9 cellular contexts compared by ENCODE assay signal in genomic region chr13:69565334-69565733, GRCh38.
DNase-seq lines count a peak whose midpoint lies in the region; ATAC-seq, FAIRE-seq and TF ChIP-seq lines count a peak whose summit lies in the region.
"Had no signal": no experiment of that assay in that cellular context is flagged by ENCODE, and none has a peak within 500 bp of the region (broad histone marks: within the 10 kb centered on the region; RNA-seq: fewer than 3 reads in every experiment).

No MANE protein-coding gene starts in this region.

- H3K79me2 ChIP-seq in HepG2 (ENCODE audit: insufficient read depth, low read length) = no peaks in the 10 kb centered on the region

- peak; percentile 58 for TF ChIP-seq CTCF in HepG2 (CRISPR knock-in tag; IDR thresholded peaks at IDR 0.05)

- CTCF ChIA-PET in HepG2 (lab: Yijun Ruan, JAX; ENCODE audit: low intra/inter-chr PET ratio, low total read pairs) = interaction anchor here (0.6 kb wide), 1 partner anchor 292 kb away, joined by 3 read pairs; no protein-coding TSS in a partner anchor

- FAIRE-seq in HepG2 (lab: Jason Lieb, UNC) = peak; percentile 57

- TF ChIP-seq EP300 in HepG2 (IDR thresholded peaks at IDR 0.05; ENCODE audit: low read depth in 2 of 2, low read length in 2 of 2) = no peak
- no peak for TF ChIP-seq EP300 in HepG2 (CRISPR knock-in tag; IDR thresholded peaks at IDR 0.05; ENCODE audit: borderline replicate concordance)

- no TSS peak for BruUV-seq in HepG2 (replicated peaks; lab: Mats Ljungman, UMichigan)

- no peaks in the 10 kb centered on the region for H3K9me3 ChIP-seq in HepG2 (ENCODE audit: low read length)

- H3K4me2 ChIP-seq in HepG2 (ENCODE audit: low read depth, low read length) = no peak overlapping the region

- no peak overlapping the region for H2AFZ ChIP-seq in HepG2 (ENCODE audit: low read length)

- WGBS in HepG2 (ENCODE audit: low lambda C conversion rate) = 0% methylated on average over 4 of the region's 4 CpGs

- no peak for TF ChIP-seq POLR2A in HepG2 (IDR thresholded peaks at IDR 0.05; ENCODE audit: insufficient read depth in 1 of 2, low read depth in 2 of 2, low read length in 2 of 2)

- H3K27ac ChIP-seq in HepG2 (ENCODE audit: extremely low read length, insufficient read depth, low read length) = no peak overlapping the region
- H3K27ac ChIP-seq in substantia nigra (ENCODE audit: low read depth, low read length, poor library complexity, severe bottlenecking) = no peak overlapping the region

- no peak for TF ChIP-seq RAD21 in HepG2 (CRISPR knock-in tag; IDR thresholded peaks at IDR 0.05)

- no peaks in the 10 kb centered on the region for H3K27me3 ChIP-seq in HepG2 (ENCODE audit: control insufficient read depth in 1 of 2, insufficient read depth in 2 of 2, low read length in 2 of 2)

- H3K36me3 ChIP-seq in HepG2 (replicated peaks in 1 of 2; ENCODE audit: control insufficient read depth in 1 of 2, insufficient read depth in 2 of 2, low read length in 2 of 2) = no peaks in the 10 kb centered on the region

- DNase-seq in NCI-H1417 (lab: John Stamatoyannopoulos, UW) (peak in 2 of 3 experiments; percentile 32 to 40), NCI-H1417 treated with DMSO at 0.1 percent for 48 hours (lab: John Stamatoyannopoulos, UW) (no peak), RPMI7951 (ENCODE audit: low read depth) (peak; percentile 2), HepG2 (ENCODE audit: low spot score) (peak; percentile 52), GOT3 (lab: John Stamatoyannopoulos, UW) (no peak), substantia nigra (lab: John Stamatoyannopoulos, UW) (no peak)
- DNase-seq in effector CD8-positive, alpha-beta T cell (lab: John Stamatoyannopoulos, UW) = no peak
- DNase-seq: naive B cell had no signal

- intact Hi-C loops in HepG2 (cut with micrococcal nuclease; ENCODE audit: unreplicated experiment) = loop anchor here (1.0 kb wide), 1 partner anchor 292 kb away; no protein-coding TSS in a partner anchor

- no peak overlapping the region for H3K9ac ChIP-seq in HepG2 (ENCODE audit: insufficient read depth, low read depth, low read length)

- POLR2A ChIA-PET in HepG2 (lab: Yijun Ruan, JAX) = no interaction called here

- in situ Hi-C loops in HepG2 (cut with HindIII; ENCODE audit: extremely low pct_ligation_motif_present, low pct_unique_long_range_greater_than_20kb) = no loop called here

- ATAC-seq in HG03039 (IDR thresholded peaks at IDR 0.05; ENCODE audit: unreplicated experiment) (peak; percentile 81), HepG2 (peak; percentile 97)

- H3K4me3 ChIP-seq in HepG2 (replicated peaks in 1 of 3; ENCODE audit: insufficient read depth in 1 of 3, low read depth in 2 of 3, low read length in 3 of 3) = no peak overlapping the region

- H3K4me1 ChIP-seq in HepG2 (ENCODE audit: insufficient read depth, low read length) = no peaks in the 10 kb centered on the region

- H4K20me1 ChIP-seq in HepG2 (ENCODE audit: insufficient read depth, low read length) = no peaks in the 10 kb centered on the region

TF ChIP-seq in HepG2, 621 proteins besides CTCF, POLR2A, EP300 and RAD21 (continues in another document):
- 0 out of 2 replicates have a peak, but pooled peaks have one; percentile 26 for TF ChIP-seq STAG1 (CRISPR knock-in tag; IDR thresholded peaks at IDR 0.05)
- no peak for TF ChIP-seq ZNF788 (CRISPR knock-in tag; IDR thresholded peaks at IDR 0.05; ENCODE audit: borderline replicate concordance)
- TF ChIP-seq PTBP1 (IDR thresholded peaks at IDR 0.05; ENCODE audit: low read depth, low read length, poor library complexity, severe bottlenecking) = no peak
- TF ChIP-seq JUND (CRISPR knock-in tag; IDR thresholded peaks at IDR 0.05) = no peak
- TF ChIP-seq ZNF503 (CRISPR knock-in tag; IDR thresholded peaks at IDR 0.05) = no peak
- TF ChIP-seq MBNL3 (CRISPR knock-in tag; conservative IDR thresholded peaks at IDR 0.05) = no peak
- TF ChIP-seq NFAT5 (CRISPR knock-in tag; IDR thresholded peaks at IDR 0.05) = no peak
- no peak for TF ChIP-seq HES4 (CRISPR knock-in tag; IDR thresholded peaks at IDR 0.05; ENCODE audit: borderline replicate concordance)
- TF ChIP-seq, protein P1, sequence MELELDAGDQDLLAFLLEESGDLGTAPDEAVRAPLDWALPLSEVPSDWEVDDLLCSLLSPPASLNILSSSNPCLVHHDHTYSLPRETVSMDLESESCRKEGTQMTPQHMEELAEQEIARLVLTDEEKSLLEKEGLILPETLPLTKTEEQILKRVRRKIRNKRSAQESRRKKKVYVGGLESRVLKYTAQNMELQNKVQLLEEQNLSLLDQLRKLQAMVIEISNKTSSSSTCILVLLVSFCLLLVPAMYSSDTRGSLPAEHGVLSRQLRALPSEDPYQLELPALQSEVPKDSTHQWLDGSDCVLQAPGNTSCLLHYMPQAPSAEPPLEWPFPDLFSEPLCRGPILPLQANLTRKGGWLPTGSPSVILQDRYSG (CRISPR knock-in tag; IDR thresholded peaks at IDR 0.05) = no peak
- TF ChIP-seq PAF1 (CRISPR knock-in tag; IDR thresholded peaks at IDR 0.05) = no peak
- TF ChIP-seq ARNTL (CRISPR knock-in tag; IDR thresholded peaks at IDR 0.05) = no peak
- TF ChIP-seq ZNF556 (CRISPR knock-in tag; IDR thresholded peaks at IDR 0.05; ENCODE audit: borderline replicate concordance) = no peak

Comparison
In these comparisons a context has a peak if more than half of its experiments do, and no peak if none do; other contexts are left out.
1. DNase-seq: peak in NCI-H1417 (2 of 3), RPMI7951 (single experiment) and HepG2 (single experiment); none in NCI-H1417 treated with DMSO at 0.1 percent for 48 hours (single experiment), GOT3 (single experiment), effector CD8-positive, alpha-beta T cell (single experiment) and substantia nigra (0 of 49).